In the genomic region with DNA sequence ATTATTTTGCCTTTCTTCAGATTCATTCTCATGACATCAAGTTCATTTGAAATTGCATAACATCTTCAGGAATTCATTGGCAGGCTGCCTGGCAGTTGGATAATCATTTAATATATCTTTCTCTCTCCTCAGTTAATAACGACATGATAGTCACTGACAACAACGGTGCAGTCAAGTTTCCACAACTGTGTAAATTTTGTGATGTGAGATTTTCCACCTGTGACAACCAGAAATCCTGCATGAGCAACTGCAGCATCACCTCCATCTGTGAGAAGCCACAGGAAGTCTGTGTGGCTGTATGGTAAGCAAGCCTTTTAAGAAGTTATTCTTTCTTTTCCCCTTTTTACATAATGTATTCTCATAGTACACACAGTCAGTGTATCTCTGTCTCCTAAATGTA, we compare ENCODE assay signal across 8 cellular contexts. TPM values are rescaled to one million over a fixed set of nuclear protein-coding genes. Genes with fewer than 3 reads are reported as not detected.
DNase-seq lines count a peak whose midpoint lies in the region; ATAC-seq and TF ChIP-seq lines count a peak whose summit lies in the region.

No MANE protein-coding gene starts in this region.

- H3K27ac ChIP-seq in BLaER1 = peak overlapping the region; percentile 95
- H3K27ac ChIP-seq in RWPE1 = no peak overlapping the region
- no peak overlapping the region for H3K27ac ChIP-seq in hepatocyte

- H3K36me3 ChIP-seq in BLaER1 (peaks cover 46% of the 10 kb centered on the region), hepatocyte (replicated peaks; ENCODE audit: insufficient read depth, low read depth) (no peaks in the 10 kb centered on the region)

- peak; percentile 76 for DNase-seq in activated CD8-positive, alpha-beta T cell treated with anti-CD3 and anti-CD28 coated beads, Interleukin-2, amount 10 ng/mL, durations not matched to agents 7 days and 5 days
- DNase-seq in glomerular visceral epithelial cell (ENCODE audit: extremely low spot score) (peak; percentile 63), RWPE1 (ENCODE audit: low spot score) (no peak), hepatocyte (ENCODE audit: low spot score) (no peak)
- DNase-seq in stimulated activated CD8-positive, alpha-beta memory T cell treated with anti-CD3 and anti-CD28 coated beads, Interleukin-7, amount 100 ng/mL, for 4 hours (ENCODE audit: low read depth in 2 of 2) = peak; percentile 52 to 71

- 87% methylated on average over 2 of the region's 2 CpGs for WGBS in hepatocyte (ENCODE audit: low lambda C conversion rate, missing lambda C conversion rate)

- H3K27me3 Mint-ChIP-seq in activated CD8-positive, alpha-beta T cell treated with anti-CD3 and anti-CD28 coated beads, Interleukin-2, amount 10 ng/mL, durations not matched to agents 7 days and 5 days (ENCODE audit: low read depth) = no peaks in the 10 kb centered on the region

- peaks cover 34% of the 10 kb centered on the region; the same call in 1 of the 2 replicates for H4K20me1 ChIP-seq in BLaER1
- no peaks in the 10 kb centered on the region for H4K20me1 ChIP-seq in hepatocyte (ENCODE audit: insufficient read depth, poor library complexity, severe bottlenecking)

- H3K4me2 ChIP-seq in BLaER1 (peak overlapping the region; percentile 92), hepatocyte (no peak overlapping the region)

- peaks cover 98% of the 10 kb centered on the region for H3K4me1 Mint-ChIP-seq in activated CD8-positive, alpha-beta T cell treated with anti-CD3 and anti-CD28 coated beads, Interleukin-2, amount 10 ng/mL, durations not matched to agents 7 days and 5 days (ENCODE audit: low read depth)

- ATAC-seq in GM19455 (IDR thresholded peaks at IDR 0.05; ENCODE audit: unreplicated experiment) (peak; percentile 60), HG03521 (IDR thresholded peaks at IDR 0.05; ENCODE audit: unreplicated experiment) (peak; percentile 50)
- peak; percentile 65 for ATAC-seq in activated CD8-positive, alpha-beta T cell treated with anti-CD3 and anti-CD28 coated beads, Interleukin-2, amount 10 ng/mL, durations not matched to agents 7 days and 5 days

- H3K9me3 ChIP-seq in BLaER1 (no peaks in the 10 kb centered on the region), hepatocyte (ENCODE audit: low read depth) (no peaks in the 10 kb centered on the region)

- H3K4me3 Mint-ChIP-seq in activated CD8-positive, alpha-beta T cell treated with anti-CD3 and anti-CD28 coated beads, Interleukin-2, amount 10 ng/mL, durations not matched to agents 7 days and 5 days = peak overlapping the region; percentile 59

- no peak overlapping the region for H2AFZ ChIP-seq in hepatocyte

- peaks cover 96% of the 10 kb centered on the region for H3K4me1 ChIP-seq in BLaER1
- H3K4me1 ChIP-seq in hepatocyte (ENCODE audit: insufficient read depth) = peaks cover 6% of the 10 kb centered on the region

- H3K9me2 ChIP-seq in hepatocyte (replicated peaks; ENCODE audit: insufficient read depth) = no peaks in the 10 kb centered on the region

- peak overlapping the region; percentile 53 for H3K4me3 ChIP-seq in BLaER1
- H3K4me3 ChIP-seq in hepatocyte = no peak overlapping the region

- H3K36me3 Mint-ChIP-seq in activated CD8-positive, alpha-beta T cell treated with anti-CD3 and anti-CD28 coated beads, Interleukin-2, amount 10 ng/mL, durations not matched to agents 7 days and 5 days (ENCODE audit: low read depth) = peaks cover 69% of the 10 kb centered on the region

- CTCF ChIA-PET in activated CD8-positive, alpha-beta T cell treated with anti-CD3 and anti-CD28 coated beads, Interleukin-2, amount 10 ng/mL, durations not matched to agents 7 days and 5 days (lab: Charles Lee) = interaction anchor here (1.1 to 2.7 kb wide), 5 partner anchors 11 to 445 kb away, joined by 3 to 42 read pairs (median 5); a partner anchor contains a TSS
- CTCF ChIA-PET in RWPE1 (lab: Yijun Ruan, JAX) = interaction anchor here (0.5 kb wide), 1 partner anchor 19 kb away, joined by 3 read pairs; no protein-coding TSS in a partner anchor

- H3K27ac Mint-ChIP-seq in activated CD8-positive, alpha-beta T cell treated with anti-CD3 and anti-CD28 coated beads, Interleukin-2, amount 10 ng/mL, durations not matched to agents 7 days and 5 days = peak overlapping the region; percentile 93

- POLR2A ChIA-PET in activated CD8-positive, alpha-beta T cell treated with anti-CD3 and anti-CD28 coated beads, Interleukin-2, amount 10 ng/mL, durations not matched to agents 7 days and 5 days (lab: Charles Lee) = interaction anchor here (1.0 to 4.1 kb wide), 11 partner anchors 9 to 37 kb away, joined by 3 to 30 read pairs (median 10); a partner anchor contains a TSS
- POLR2A ChIA-PET in RWPE1 (lab: Yijun Ruan, JAX; ENCODE audit: low non-redundant PET) = no interaction called here

- H3K9me3 Mint-ChIP-seq in activated CD8-positive, alpha-beta T cell treated with anti-CD3 and anti-CD28 coated beads, Interleukin-2, amount 10 ng/mL, durations not matched to agents 7 days and 5 days (ENCODE audit: insufficient read depth) = no peaks in the 10 kb centered on the region

- no peaks in the 10 kb centered on the region for H3K27me3 ChIP-seq in BLaER1
- no peaks in the 10 kb centered on the region for H3K27me3 ChIP-seq in hepatocyte

- peak overlapping the region; percentile 81 for H3K9ac ChIP-seq in BLaER1

- peaks cover 50% of the 10 kb centered on the region for H3K79me2 ChIP-seq in hepatocyte

- TF ChIP-seq CTCF in RWPE1 (conservative IDR thresholded peaks at IDR 0.05; ENCODE audit: low read depth) (no peak), hepatocyte (IDR thresholded peaks at IDR 0.05; ENCODE audit: poor library complexity) (no peak)

RNA-seq across cellular contexts. Expression of a gene that starts 38.2 kb away (rescaled TPM):
- total RNA-seq in activated CD8-positive, alpha-beta T cell treated with anti-CD3 and anti-CD28 coated beads, Interleukin-2, amount 10 ng/mL, durations not matched to agents 7 days and 5 days = 10 to 100 TPM; 62.7 to 64.5 TPM
- 50.5 and 52.8 TPM in 2 replicates for total RNA-seq in hepatocyte
- 30.2 and 42.2 TPM in 2 replicates for polyA plus RNA-seq in hepatocyte

Comparison
In these comparisons a context has a peak if more than half of its experiments do, and no peak if none do; other contexts are left out.
1. DNase-seq: peak in activated CD8-positive, alpha-beta T cell treated with anti-CD3 and anti-CD28 coated beads, Interleukin-2, amount 10 ng/mL, durations not matched to agents 7 days and 5 days (single experiment), glomerular visceral epithelial cell (single experiment) and stimulated activated CD8-positive, alpha-beta memory T cell treated with anti-CD3 and anti-CD28 coated beads, Interleukin-7, amount 100 ng/mL, for 4 hours (2 of 2); none in RWPE1 (single experiment) and hepatocyte (single experiment).
2. Peak in every context shown above with its lines, with median percentiles within 50 percentile points of each other: ATAC-seq.